In the genomic region with DNA sequence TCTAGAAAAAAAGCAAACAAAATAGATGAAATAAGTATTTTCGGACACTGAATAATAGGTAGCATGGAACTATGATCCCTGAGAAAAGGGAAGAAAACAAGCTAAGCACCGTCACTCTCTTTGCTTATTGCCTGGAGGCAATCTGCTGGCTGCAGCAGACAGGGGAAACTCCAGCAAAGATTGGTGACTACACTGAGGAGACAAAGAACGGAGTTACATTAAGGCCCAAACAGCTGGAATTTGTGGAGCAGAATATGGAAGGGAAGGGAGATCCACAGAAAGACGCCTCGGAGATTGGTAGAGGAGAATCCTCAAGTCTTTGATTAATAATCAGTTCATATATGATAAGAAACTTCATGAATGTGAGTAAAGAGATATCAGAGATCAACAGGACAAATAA, we compare ENCODE assay signal across 1 cellular context.
TF ChIP-seq lines count a peak whose summit lies in the region.

No MANE protein-coding gene starts in this region.

TF ChIP-seq in GM23338, 12 proteins besides CTCF, POLR2A, EP300 and RAD21 (continued from another document):
- no peak for TF ChIP-seq ZNF462 (CRISPR knock-in tag; IDR thresholded peaks at IDR 0.05)
- TF ChIP-seq ZNF331 (CRISPR knock-in tag; IDR thresholded peaks at IDR 0.05; ENCODE audit: low read depth) = no peak
- TF ChIP-seq, protein P1, sequence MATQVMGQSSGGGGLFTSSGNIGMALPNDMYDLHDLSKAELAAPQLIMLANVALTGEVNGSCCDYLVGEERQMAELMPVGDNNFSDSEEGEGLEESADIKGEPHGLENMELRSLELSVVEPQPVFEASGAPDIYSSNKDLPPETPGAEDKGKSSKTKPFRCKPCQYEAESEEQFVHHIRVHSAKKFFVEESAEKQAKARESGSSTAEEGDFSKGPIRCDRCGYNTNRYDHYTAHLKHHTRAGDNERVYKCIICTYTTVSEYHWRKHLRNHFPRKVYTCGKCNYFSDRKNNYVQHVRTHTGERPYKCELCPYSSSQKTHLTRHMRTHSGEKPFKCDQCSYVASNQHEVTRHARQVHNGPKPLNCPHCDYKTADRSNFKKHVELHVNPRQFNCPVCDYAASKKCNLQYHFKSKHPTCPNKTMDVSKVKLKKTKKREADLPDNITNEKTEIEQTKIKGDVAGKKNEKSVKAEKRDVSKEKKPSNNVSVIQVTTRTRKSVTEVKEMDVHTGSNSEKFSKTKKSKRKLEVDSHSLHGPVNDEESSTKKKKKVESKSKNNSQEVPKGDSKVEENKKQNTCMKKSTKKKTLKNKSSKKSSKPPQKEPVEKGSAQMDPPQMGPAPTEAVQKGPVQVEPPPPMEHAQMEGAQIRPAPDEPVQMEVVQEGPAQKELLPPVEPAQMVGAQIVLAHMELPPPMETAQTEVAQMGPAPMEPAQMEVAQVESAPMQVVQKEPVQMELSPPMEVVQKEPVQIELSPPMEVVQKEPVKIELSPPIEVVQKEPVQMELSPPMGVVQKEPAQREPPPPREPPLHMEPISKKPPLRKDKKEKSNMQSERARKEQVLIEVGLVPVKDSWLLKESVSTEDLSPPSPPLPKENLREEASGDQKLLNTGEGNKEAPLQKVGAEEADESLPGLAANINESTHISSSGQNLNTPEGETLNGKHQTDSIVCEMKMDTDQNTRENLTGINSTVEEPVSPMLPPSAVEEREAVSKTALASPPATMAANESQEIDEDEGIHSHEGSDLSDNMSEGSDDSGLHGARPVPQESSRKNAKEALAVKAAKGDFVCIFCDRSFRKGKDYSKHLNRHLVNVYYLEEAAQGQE (IDR thresholded peaks at IDR 0.05; ENCODE audit: unreplicated experiment) = no peak
- TF ChIP-seq, protein P2, sequence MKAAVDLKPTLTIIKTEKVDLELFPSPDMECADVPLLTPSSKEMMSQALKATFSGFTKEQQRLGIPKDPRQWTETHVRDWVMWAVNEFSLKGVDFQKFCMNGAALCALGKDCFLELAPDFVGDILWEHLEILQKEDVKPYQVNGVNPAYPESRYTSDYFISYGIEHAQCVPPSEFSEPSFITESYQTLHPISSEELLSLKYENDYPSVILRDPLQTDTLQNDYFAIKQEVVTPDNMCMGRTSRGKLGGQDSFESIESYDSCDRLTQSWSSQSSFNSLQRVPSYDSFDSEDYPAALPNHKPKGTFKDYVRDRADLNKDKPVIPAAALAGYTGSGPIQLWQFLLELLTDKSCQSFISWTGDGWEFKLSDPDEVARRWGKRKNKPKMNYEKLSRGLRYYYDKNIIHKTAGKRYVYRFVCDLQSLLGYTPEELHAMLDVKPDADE (IDR thresholded peaks at IDR 0.05) = no peak
